In genomic region chr17:39079836-39080235, GRCh38 we compare ENCODE assay signal across 2 cellular contexts.
TF ChIP-seq lines count a peak whose summit lies in the region.

No MANE protein-coding gene starts in this region.

TF ChIP-seq in H1, 55 proteins besides CTCF, POLR2A, EP300 and RAD21:
- TF ChIP-seq KDM4A (IDR thresholded peaks at IDR 0.05; ENCODE audit: low read depth, low read length, severe bottlenecking) (no peak), BRCA1 (IDR thresholded peaks at IDR 0.05; ENCODE audit: low read depth, low read length) (no peak), TAF1 (IDR thresholded peaks at IDR 0.05; ENCODE audit: low read depth, low read length) (no peak), RFX5 (IDR thresholded peaks at IDR 0.05; ENCODE audit: borderline replicate concordance, low read depth, low read length) (no peak), SIRT6 (IDR thresholded peaks at IDR 0.05; ENCODE audit: low read length) (no peak), ATF2 (IDR thresholded peaks at IDR 0.05; ENCODE audit: low read length) (no peak), HDAC6 (IDR thresholded peaks at IDR 0.05; ENCODE audit: low read depth, low read length) (no peak), SIN3A (conservative IDR thresholded peaks at IDR 0.05 in 1 of 2, IDR thresholded peaks at IDR 0.05 in 1 of 2; ENCODE audit: low read depth in 1 of 2, low read length in 2 of 2) (no peak), ATF3 (IDR thresholded peaks at IDR 0.05; ENCODE audit: insufficient read depth, low read depth, low read length) (no peak), CBX5 (IDR thresholded peaks at IDR 0.05; ENCODE audit: low read depth, low read length) (no peak), SRF (IDR thresholded peaks at IDR 0.05; ENCODE audit: low read depth, low read length) (no peak), CREB1 (IDR thresholded peaks at IDR 0.05) (no peak), MAX (IDR thresholded peaks at IDR 0.05) (no peak), NANOG (IDR thresholded peaks at IDR 0.05; ENCODE audit: insufficient read depth, low read depth, low read length, poor library complexity, severe bottlenecking) (no peak), MAFK (IDR thresholded peaks at IDR 0.05; ENCODE audit: low read depth, low read length) (no peak), CBX8 (IDR thresholded peaks at IDR 0.05; ENCODE audit: borderline replicate concordance, low read depth, low read length) (no peak)

TF ChIP-seq in GM23338, 12 proteins besides CTCF, POLR2A, EP300 and RAD21:
- TF ChIP-seq ZNF331 (CRISPR knock-in tag; IDR thresholded peaks at IDR 0.05; ENCODE audit: low read depth) = no peak
- no peak for TF ChIP-seq ZNF114 (CRISPR knock-in tag; IDR thresholded peaks at IDR 0.05)
- no peak for TF ChIP-seq REST (IDR thresholded peaks at IDR 0.05; ENCODE audit: unreplicated experiment)
- no peak for TF ChIP-seq ZNF462 (CRISPR knock-in tag; IDR thresholded peaks at IDR 0.05)
- TF ChIP-seq CREB1 (CRISPR knock-in tag; IDR thresholded peaks at IDR 0.05; ENCODE audit: low read depth) = no peak
- no peak for TF ChIP-seq ETS1 (IDR thresholded peaks at IDR 0.05)
- no peak for TF ChIP-seq POLR2AphosphoS5 (IDR thresholded peaks at IDR 0.05; ENCODE audit: low read depth)
- TF ChIP-seq NANOG (IDR thresholded peaks at IDR 0.05; ENCODE audit: borderline replicate concordance) = no peak
- no peak for TF ChIP-seq EZH2 (IDR thresholded peaks at IDR 0.05; ENCODE audit: low read depth, unreplicated experiment)
- no peak for TF ChIP-seq EZH2phosphoT487 (IDR thresholded peaks at IDR 0.05; ENCODE audit: unreplicated experiment)
- no peak for TF ChIP-seq JUNB (IDR thresholded peaks at IDR 0.05; ENCODE audit: unreplicated experiment)
- no peak for TF ChIP-seq STAT1 (IDR thresholded peaks at IDR 0.05; ENCODE audit: unreplicated experiment)
